7 cellular contexts compared by ENCODE assay signal in genomic region chr6:30327232-30327746, GRCh38. TPM values are rescaled to one million over a fixed set of nuclear protein-coding genes. Genes with fewer than 3 reads are reported as not detected.
A peak's percentile ranks its signal among the peaks of the same experiment; 100 is the strongest.
DNase-seq lines count a peak whose midpoint lies in the region; ATAC-seq and TF ChIP-seq lines count a peak whose summit lies in the region.

No MANE protein-coding gene starts in this region.

- H3K9me3 ChIP-seq in HAP-1 (no peaks in the 10 kb centered on the region), SK-N-MC (ENCODE audit: low read depth, low read length) (no peaks in the 10 kb centered on the region)

- H3K4me3 ChIP-seq in HAP-1 (peak overlapping the region; percentile 94), SK-N-MC (peak overlapping the region; percentile 96), foreskin fibroblast (ENCODE audit: low read depth in 1 of 2, low read length in 2 of 2) (peak overlapping the region; percentile 93 to 96)

- in situ Hi-C loops in HAP-1 (cut with MboI; ENCODE audit: low sequenced_read_pairs) = no loop called here

- no peaks in the 10 kb centered on the region for H3K27me3 ChIP-seq in HAP-1 (ENCODE audit: low read depth)

- H3K36me3 ChIP-seq in HAP-1 (replicated peaks) (peaks cover 18% of the 10 kb centered on the region), SK-N-MC (ENCODE audit: insufficient read depth, low read length) (peaks cover 28% of the 10 kb centered on the region)

- ATAC-seq in sciatic nerve = peak; percentile 5
- no peak for ATAC-seq in GM18909 (IDR thresholded peaks at IDR 0.05; ENCODE audit: poor library complexity, unreplicated experiment)

- TF ChIP-seq CTCF in foreskin fibroblast (IDR thresholded peaks at IDR 0.05; ENCODE audit: low read depth, low read length) = no peak

- intact Hi-C loops in sciatic nerve (cut with DNase I) = no loop called here

- DNase-seq in HAP-1 (ENCODE audit: low spot score in 2 of 2) = no peak
- DNase-seq in SK-N-MC (ENCODE audit: low read depth, low spot score) = no peak
- no peak for DNase-seq in foreskin fibroblast
- no peak for DNase-seq in sciatic nerve (ENCODE audit: low spot score)
- no peak for DNase-seq in SW 1271 (lab: John Stamatoyannopoulos, UW)
- no peak for DNase-seq in stimulated activated CD4-positive, alpha-beta T cell treated with anti-CD3 and anti-CD28 coated beads, Interleukin-4, amount 100 ng/mL, for 1 hour

- H3K9ac ChIP-seq in SK-N-MC (ENCODE audit: insufficient read length) = peak overlapping the region; percentile 88

- no peak overlapping the region for H3K27ac ChIP-seq in SK-N-MC

- peaks cover 15% of the 10 kb centered on the region for H3K4me1 ChIP-seq in HAP-1

RNA-seq across cellular contexts. Expression of gene TRIM39, which starts 0.6 kb away (rescaled TPM):
- total RNA-seq in sciatic nerve = 18.0 TPM

RNA-seq across cellular contexts. Expression of gene RPP21, which starts 17.7 kb away (rescaled TPM):
- total RNA-seq in sciatic nerve = 36.7 TPM
